10 cellular contexts compared by ENCODE assay signal in genomic region chr16:87056083-87056482, GRCh38.
DNase-seq lines count a peak whose midpoint lies in the region; ATAC-seq, FAIRE-seq and TF ChIP-seq lines count a peak whose summit lies in the region.
"Had no signal": no experiment of that assay in that cellular context is flagged by ENCODE, and none has a peak within 500 bp of the region (broad histone marks: within the 10 kb centered on the region; RNA-seq: fewer than 3 reads in every experiment).

No MANE protein-coding gene starts in this region.

- H3K9me3 ChIP-seq in adipocyte (ENCODE audit: control insufficient read depth, low read length), result peaks cover 14% of the 10 kb centered on the region

- peak; percentile 26 for TF ChIP-seq CTCF in retinal pigment epithelial cell (conservative IDR thresholded peaks at IDR 0.05; ENCODE audit: low read depth, low read length)

- H3K4me3 ChIP-seq in adipocyte (ENCODE audit: low read length) (no peak overlapping the region), retinal pigment epithelial cell (ENCODE audit: low read length) (no peak overlapping the region)

- TF ChIP-seq POLR2A in H54 (IDR thresholded peaks at IDR 0.05; ENCODE audit: low read depth, low read length), result no peak

- peaks cover 49% of the 10 kb centered on the region for H3K27me3 ChIP-seq in adipocyte (replicated peaks; ENCODE audit: control insufficient read depth, insufficient read depth, low read length)

- no peak for FAIRE-seq in H54 (lab: Jason Lieb, UNC)

- H3K36me3 ChIP-seq in adipocyte (ENCODE audit: control insufficient read depth, insufficient read depth, low read length, severe bottlenecking), result no peaks in the 10 kb centered on the region

- no peak overlapping the region for H3K9ac ChIP-seq in adipocyte (ENCODE audit: low read length)

- ATAC-seq in HG02678 (IDR thresholded peaks at IDR 0.05; ENCODE audit: unreplicated experiment), result no peak

- DNase-seq in H54 (ENCODE audit: insufficient read length, low spot score), result peak; percentile 47
- DNase-seq in adipocyte (ENCODE audit: low read depth), result peak; percentile 35
- peak; percentile 27 for DNase-seq in fibroblast of the conjunctiva (ENCODE audit: low read depth)
- DNase-seq in retinal pigment epithelial cell (ENCODE audit: low read depth), result no peak
- no peak for DNase-seq in GF-D8 (lab: John Stamatoyannopoulos, UW)
- DNase-seq in SK-N-DZ (ENCODE audit: low spot score), result no peak
- DNase-seq: activated CD4-positive, alpha-beta T cell treated with anti-CD3 and anti-CD28 coated beads, Interleukin-2, amount 10 ng/mL, durations not matched to agents 7 days and 5 days; GOT3; NCI-H187 had no signal

- H3K4me1 ChIP-seq in adipocyte (ENCODE audit: control insufficient read depth, insufficient read depth, low read length), result no peaks in the 10 kb centered on the region

Comparison
In these comparisons a context has a peak if more than half of its experiments do, and no peak if none do; other contexts are left out.
1. DNase-seq: peak in H54 (single experiment), adipocyte (single experiment) and fibroblast of the conjunctiva (single experiment); none in retinal pigment epithelial cell (single experiment), GF-D8 (single experiment) and SK-N-DZ (single experiment).